Comparison of ENCODE assay signal across 8 cellular contexts in the genomic region with DNA sequence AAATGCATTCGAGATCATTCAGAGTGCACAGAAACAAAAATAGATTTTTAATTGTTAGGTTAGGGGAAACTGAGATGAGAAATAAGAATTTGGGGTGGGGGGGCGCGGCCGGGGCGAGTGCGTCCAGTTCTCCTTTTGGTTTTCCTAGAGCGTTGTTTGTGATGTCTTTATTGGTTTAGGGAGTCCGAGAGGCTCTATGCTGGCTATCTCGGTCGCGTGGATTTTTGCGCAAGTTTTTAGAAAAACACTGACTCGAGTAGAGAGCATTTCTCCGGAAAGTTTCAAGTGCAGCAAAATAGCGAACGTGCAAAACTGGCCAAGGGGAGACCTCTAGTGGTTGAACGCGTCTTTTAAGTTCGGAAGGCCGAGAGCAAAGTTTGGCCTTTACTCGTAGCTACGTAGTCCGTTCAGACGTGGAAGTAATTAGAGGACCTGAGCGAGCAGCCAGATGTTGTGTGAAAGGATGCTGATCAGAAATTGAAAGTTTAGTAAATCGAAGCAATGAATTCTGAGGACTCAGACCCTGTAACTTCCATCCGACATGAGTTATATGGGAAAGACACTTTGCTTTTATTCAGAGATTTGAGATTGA. TPM values are rescaled to one million over a fixed set of nuclear protein-coding genes. Genes with fewer than 3 reads are reported as not detected.
DNase-seq lines count a peak whose midpoint lies in the region; ATAC-seq and TF ChIP-seq lines count a peak whose summit lies in the region.

No MANE protein-coding gene starts in this region.

- peak overlapping the region; percentile 75 to 91 (median 89) for H3K27ac ChIP-seq in Peyer's patch

- no peaks in the 10 kb centered on the region for H3K9me3 Mint-ChIP-seq in activated T-helper 1 cell treated with anti-CD3 and anti-CD28 coated beads, Interleukin-12 subunit alpha, Interleukin-12 subunit beta, Interleukin-2, Interleukin-4 antibody, amounts not matched to agents 30 ng/mL and 10 ng/mL and 1 ng/mL, durations not matched to agents 14 hours and 24 hours and 36 hours
- H3K9me3 Mint-ChIP-seq in natural killer cell = no peaks in the 10 kb centered on the region

- H3K4me3 ChIP-seq in Peyer's patch = peak overlapping the region; percentile 64 to 88 (median 78)

- H3K36me3 ChIP-seq in Peyer's patch = no peaks in the 10 kb centered on the region

- no peak for TF ChIP-seq POLR2A in Peyer's patch (IDR thresholded peaks at IDR 0.05)

- H3K27ac Mint-ChIP-seq in activated T-helper 1 cell treated with anti-CD3 and anti-CD28 coated beads, Interleukin-12 subunit alpha, Interleukin-12 subunit beta, Interleukin-2, Interleukin-4 antibody, amounts not matched to agents 30 ng/mL and 10 ng/mL and 1 ng/mL, durations not matched to agents 14 hours and 24 hours and 36 hours = peak overlapping the region; percentile 93
- peak overlapping the region; percentile 89 to 92 for H3K27ac Mint-ChIP-seq in natural killer cell

- H3K27me3 ChIP-seq in Peyer's patch = no peaks in the 10 kb centered on the region

- intact Hi-C loops in activated T-helper 1 cell treated with anti-CD3 and anti-CD28 coated beads, Interleukin-12 subunit alpha, Interleukin-12 subunit beta, Interleukin-2, Interleukin-4 antibody, amounts not matched to agents 30 ng/mL and 10 ng/mL and 1 ng/mL, durations not matched to agents 14 hours and 24 hours and 36 hours (cut with micrococcal nuclease) = loop anchor here (1.0 to 10.0 kb wide), 14 partner anchors 85 to 1604 kb away; partner anchors contain the start of genes EPB41L2, MED23 and PTPRK
- intact Hi-C loops in natural killer cell (cut with micrococcal nuclease) = loop anchor here (1.0 to 5.0 kb wide), 4 partner anchors 84 to 529 kb away; no protein-coding TSS in a partner anchor

- peak overlapping the region; percentile 97 for H3K4me3 Mint-ChIP-seq in activated T-helper 1 cell treated with anti-CD3 and anti-CD28 coated beads, Interleukin-12 subunit alpha, Interleukin-12 subunit beta, Interleukin-2, Interleukin-4 antibody, amounts not matched to agents 30 ng/mL and 10 ng/mL and 1 ng/mL, durations not matched to agents 14 hours and 24 hours and 36 hours
- H3K4me3 Mint-ChIP-seq in natural killer cell = peak overlapping the region; percentile 99

- DNase-seq in DMS153 treated with DMSO at 0.1 percent for 48 hours (lab: John Stamatoyannopoulos, UW; ENCODE audit: unreplicated experiment) (peak; percentile 69), HuH-7 (ENCODE audit: low spot score) (peak; percentile 64), Peyer's patch (peak; percentile 59 to 94 (median 82)), fibroblast of peridontal ligament (ENCODE audit: extremely low read depth) (peak; percentile 98), natural killer cell (peak; percentile 65)
- peak; percentile 71 for DNase-seq in activated T-helper 1 cell treated with anti-CD3 and anti-CD28 coated beads, Interleukin-12 subunit alpha, Interleukin-12 subunit beta, Interleukin-2, Interleukin-4 antibody, amounts not matched to agents 30 ng/mL and 10 ng/mL and 1 ng/mL, durations not matched to agents 14 hours and 24 hours and 36 hours (ENCODE audit: low spot score)
- DNase-seq in stimulated activated naive CD4-positive, alpha-beta T cell (lab: John Stamatoyannopoulos, UW) = peak; percentile 55 to 83 (median 72)

- peaks cover 22% of the 10 kb centered on the region for H3K27me3 Mint-ChIP-seq in activated T-helper 1 cell treated with anti-CD3 and anti-CD28 coated beads, Interleukin-12 subunit alpha, Interleukin-12 subunit beta, Interleukin-2, Interleukin-4 antibody, amounts not matched to agents 30 ng/mL and 10 ng/mL and 1 ng/mL, durations not matched to agents 14 hours and 24 hours and 36 hours (ENCODE audit: insufficient read depth)
- H3K27me3 Mint-ChIP-seq in natural killer cell (ENCODE audit: low read depth in 2 of 2) = no peaks in the 10 kb centered on the region

- TF ChIP-seq CTCF in Peyer's patch (IDR thresholded peaks at IDR 0.05) = peak; percentile 66 to 87 (median 78)
- peak; percentile 70 for TF ChIP-seq CTCF in natural killer cell (IDR thresholded peaks at IDR 0.05)

- peaks cover 29% of the 10 kb centered on the region for H3K36me3 Mint-ChIP-seq in activated T-helper 1 cell treated with anti-CD3 and anti-CD28 coated beads, Interleukin-12 subunit alpha, Interleukin-12 subunit beta, Interleukin-2, Interleukin-4 antibody, amounts not matched to agents 30 ng/mL and 10 ng/mL and 1 ng/mL, durations not matched to agents 14 hours and 24 hours and 36 hours (ENCODE audit: low read depth)
- peaks cover 8% of the 10 kb centered on the region for H3K36me3 Mint-ChIP-seq in natural killer cell

- H3K4me1 Mint-ChIP-seq in activated T-helper 1 cell treated with anti-CD3 and anti-CD28 coated beads, Interleukin-12 subunit alpha, Interleukin-12 subunit beta, Interleukin-2, Interleukin-4 antibody, amounts not matched to agents 30 ng/mL and 10 ng/mL and 1 ng/mL, durations not matched to agents 14 hours and 24 hours and 36 hours (ENCODE audit: low read depth) = peaks cover 34% of the 10 kb centered on the region
- H3K4me1 Mint-ChIP-seq in natural killer cell = peaks cover 14 to 26% of the 10 kb centered on the region in 2 donors

- H3K4me1 ChIP-seq in Peyer's patch = no peaks in the 10 kb centered on the region

- H3K9me3 ChIP-seq in Peyer's patch = no peaks in the 10 kb centered on the region

- ATAC-seq in GM21528 (IDR thresholded peaks at IDR 0.05; ENCODE audit: low FRiP score, unreplicated experiment) (peak; percentile 63), natural killer cell (peak; percentile 70 to 83 (median 74))

RNA-seq across cellular contexts. Expression of gene L3MBTL3, which starts 2.6 kb away (rescaled TPM):
- total RNA-seq in Peyer's patch (10 to 100 TPM in 1 of 4 donors, 1 to 10 TPM in 3; 2.8 to 22.3 (median 7.5) TPM), natural killer cell (10 to 100 TPM; 24.1 to 42.4 (median 27.5) TPM)
- 5.2 and 7.4 TPM in 2 replicates for total RNA-seq in activated T-helper 1 cell treated with anti-CD3 and anti-CD28 coated beads, Interleukin-12 subunit alpha, Interleukin-12 subunit beta, Interleukin-2, Interleukin-4 antibody, amounts not matched to agents 30 ng/mL and 10 ng/mL and 1 ng/mL, durations not matched to agents 14 hours and 24 hours and 36 hours

Comparison
In these comparisons a context has a peak if more than half of its experiments do, and no peak if none do; other contexts are left out.
1. Peak in every context shown above with its lines: DNase-seq, ATAC-seq, H3K4me3 ChIP-seq and H3K27ac ChIP-seq.